Comparison of ENCODE assay signal across 29 cellular contexts in the genomic region with DNA sequence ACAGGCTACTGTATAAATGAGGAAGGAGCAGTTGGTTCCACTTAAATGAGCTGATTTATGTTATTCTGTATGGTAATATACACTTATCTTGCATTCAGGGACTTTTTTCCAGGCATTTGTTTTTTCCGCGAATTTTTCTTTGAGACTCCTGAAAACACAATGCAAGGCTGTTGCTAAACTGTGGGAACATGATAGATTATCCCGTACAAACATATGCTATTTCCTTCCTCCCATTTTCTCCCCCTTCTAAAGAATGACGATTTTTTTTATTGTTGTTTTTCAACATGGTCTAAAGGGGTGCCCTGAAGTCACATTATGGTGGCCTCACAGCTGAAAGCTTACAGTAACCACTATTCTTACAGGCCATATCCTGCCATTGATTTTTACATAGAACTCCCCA.
"Had no signal": no experiment of that assay in that cellular context is flagged by ENCODE, and none has a peak within 500 bp of the region (broad histone marks: within the 10 kb centered on the region; RNA-seq: fewer than 3 reads in every experiment).

No MANE protein-coding gene starts in this region.

- H3K27me3 ChIP-seq: brain microvascular endothelial cell, foreskin keratinocyte, gastrocnemius medialis, heart right ventricle had no signal

- H3K4me3 ChIP-seq: coronary artery, gastrocnemius medialis, heart right ventricle had no signal

- H3K9me3 ChIP-seq: gastrocnemius medialis had no signal

- H3K36me3 ChIP-seq: brain microvascular endothelial cell, gastrocnemius medialis, heart right ventricle, WERI-Rb-1 had no signal

- ATAC-seq: activated CD4-positive, CD25-positive, alpha-beta regulatory T cell treated with anti-CD3 and anti-CD28 coated beads, Interleukin-2, amount 50 U/mL, for 24 hours; activated CD8-positive, alpha-beta T cell treated with anti-CD3 and anti-CD28 coated beads for 36 hours; activated T-cell treated with anti-CD3 and anti-CD28 coated beads, Interleukin-2, amount 50 U/mL, for 4 hours; activated T-helper 17 cell treated with anti-CD3 and anti-CD28 coated beads, Interleukin-2, amount 50 U/mL, for 72 hours; effector memory CD8-positive, alpha-beta T cell; esophagus mucosa; foreskin keratinocyte; gastrocnemius medialis; heart right ventricle; T-helper 17 cell had no signal

- DNase-seq: activated B cell treated with CpG ODN at 0.5 μM for 24 hours; activated CD4-positive, alpha-beta T cell treated with anti-CD3 and anti-CD28 coated beads for 48 hours; activated CD4-positive, alpha-beta T cell treated with anti-CD3 and anti-CD28 coated beads, Interleukin-2, amount 50 U/mL, for 1 hour; activated CD4-positive, alpha-beta T cell treated with anti-CD3 and anti-CD28 coated beads, Interleukin-2, amount 50 U/mL, for 48 hours; activated CD8-positive, alpha-beta memory T cell treated with anti-CD3 and anti-CD28 coated beads for 24 hours; activated CD8-positive, alpha-beta T cell treated with anti-CD3 and anti-CD28 coated beads for 36 hours; activated effector memory CD4-positive, alpha-beta T cell treated with Interleukin-2 at 50 U/mL for 16 hours; activated gamma-delta T cell treated with Interleukin-2 at 50 U/mL for 16 hours; activated naive CD4-positive, alpha-beta T cell treated with anti-CD3 and anti-CD28 coated beads, Interleukin-2, amount 50 U/mL, for 16 hours; activated naive CD4-positive, alpha-beta T cell treated with Interleukin-2 at 50 U/mL for 16 hours; activated T-cell treated with anti-CD3 and anti-CD28 coated beads, Interleukin-2, amount 50 U/mL, for 4 hours; amniotic stem cell; anterior cingulate cortex; brain microvascular endothelial cell; effector CD4-positive, alpha-beta T cell; effector memory CD8-positive, alpha-beta T cell; foreskin keratinocyte; gastrocnemius medialis; heart right ventricle; T-helper 1 cell; T-helper 17 cell; T1000; WERI-Rb-1 had no signal

- H3K4me1 ChIP-seq: foreskin keratinocyte had no signal

- FAIRE-seq: astrocyte, bronchial epithelial cell had no signal

- H3K27ac ChIP-seq: brain microvascular endothelial cell, coronary artery, foreskin keratinocyte, gastrocnemius medialis, heart right ventricle, WERI-Rb-1 had no signal
